25 cellular contexts compared by ENCODE assay signal in the genomic region with DNA sequence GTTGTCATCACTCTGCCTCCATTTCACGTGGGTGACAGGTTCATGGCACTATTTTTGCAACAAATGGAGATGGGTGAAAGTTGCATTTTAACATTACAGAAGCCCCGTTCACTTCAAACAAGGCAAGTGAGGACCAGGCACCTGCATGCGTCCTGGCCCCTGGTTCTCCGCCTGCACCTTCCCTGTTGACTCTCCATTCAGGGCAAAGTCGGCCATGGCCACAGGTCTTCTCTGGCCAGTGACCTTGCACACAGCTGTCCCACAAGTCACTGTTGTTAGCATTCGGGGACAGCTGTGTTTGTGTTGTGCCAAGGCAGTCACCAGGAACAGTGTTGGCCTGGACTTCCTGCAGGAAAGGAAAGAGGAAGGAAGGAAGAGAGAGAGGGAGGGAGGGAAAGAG.
"Had no signal": no experiment of that assay in that cellular context is flagged by ENCODE, and none has a peak within 500 bp of the region (broad histone marks: within the 10 kb centered on the region; RNA-seq: fewer than 3 reads in every experiment).

No MANE protein-coding gene starts in this region.

- H3K27me3 ChIP-seq: foreskin keratinocyte, neutrophil, stomach, tibial artery had no signal

- H3K4me1 ChIP-seq: esophagus muscularis mucosa, foreskin keratinocyte, heart left ventricle, left ventricle myocardium inferior, stomach, tibial artery had no signal

- DNase-seq: activated CD4-positive, alpha-beta memory T cell treated with anti-CD3 and anti-CD28 coated beads for 36 hours; activated CD4-positive, alpha-beta T cell treated with anti-CD3 and anti-CD28 coated beads, Interleukin-2, amount 10 ng/mL, durations not matched to agents 24 days and 14 days; activated CD4-positive, CD25-positive, alpha-beta regulatory T cell treated with anti-CD3 and anti-CD28 coated beads, Interleukin-2, amount 50 U/mL, for 72 hours; activated CD8-positive, alpha-beta memory T cell treated with anti-CD3 and anti-CD28 coated beads, Interleukin-2, amount 50 U/mL, for 4 hours; activated naive CD8-positive, alpha-beta T cell treated with anti-CD3 and anti-CD28 coated beads, Interleukin-2, amount 50 U/mL, for 24 hours; activated T-cell treated with anti-CD3 and anti-CD28 coated beads, Interleukin-2, amount 50 U/mL, for 1 hour; amygdala; central memory CD4-positive, alpha-beta T cell; dermis blood vessel endothelial cell; effector CD4-positive, alpha-beta T cell; foreskin keratinocyte; heart left ventricle; hypothalamus; immature natural killer cell; left ventricle myocardium inferior; stimulated activated CD4-positive, alpha-beta T cell treated with anti-CD3 and anti-CD28 coated beads, Interleukin-15, amount 100 ng/mL, for 24 hours; stimulated activated CD4-positive, alpha-beta T cell treated with anti-CD3 and anti-CD28 coated beads, Interleukin-2, amount 100 ng/mL, for 24 hours; stimulated activated naive B cell treated with anti-CD40 and anti-IgM and Interleukin-4, amounts not matched to agents 10 μg/mL and 1 μg/mL and 100 μg/mL, for 72 hours; T-helper 2 cell had no signal

- ATAC-seq: activated naive CD8-positive, alpha-beta T cell treated with anti-CD3 and anti-CD28 coated beads, Interleukin-2, amount 50 U/mL, for 24 hours; foreskin keratinocyte; heart left ventricle; stimulated activated naive B cell treated with anti-CD40 and anti-IgM and Interleukin-4, amounts not matched to agents 10 μg/mL and 1 μg/mL and 100 μg/mL, for 72 hours had no signal

- H3K9me3 ChIP-seq: neutrophil, tibial artery had no signal

- H3K4me3 ChIP-seq: esophagus muscularis mucosa, heart left ventricle, left ventricle myocardium inferior, lung, smooth muscle cell, stomach, tibial artery had no signal

- H3K27ac ChIP-seq: esophagus muscularis mucosa, foreskin keratinocyte, heart left ventricle, left ventricle myocardium inferior, neutrophil, stomach, tibial artery had no signal

- H3K36me3 ChIP-seq: esophagus muscularis mucosa, heart left ventricle, left ventricle myocardium inferior, neutrophil, stomach, tibial artery had no signal
